In the genomic region with DNA sequence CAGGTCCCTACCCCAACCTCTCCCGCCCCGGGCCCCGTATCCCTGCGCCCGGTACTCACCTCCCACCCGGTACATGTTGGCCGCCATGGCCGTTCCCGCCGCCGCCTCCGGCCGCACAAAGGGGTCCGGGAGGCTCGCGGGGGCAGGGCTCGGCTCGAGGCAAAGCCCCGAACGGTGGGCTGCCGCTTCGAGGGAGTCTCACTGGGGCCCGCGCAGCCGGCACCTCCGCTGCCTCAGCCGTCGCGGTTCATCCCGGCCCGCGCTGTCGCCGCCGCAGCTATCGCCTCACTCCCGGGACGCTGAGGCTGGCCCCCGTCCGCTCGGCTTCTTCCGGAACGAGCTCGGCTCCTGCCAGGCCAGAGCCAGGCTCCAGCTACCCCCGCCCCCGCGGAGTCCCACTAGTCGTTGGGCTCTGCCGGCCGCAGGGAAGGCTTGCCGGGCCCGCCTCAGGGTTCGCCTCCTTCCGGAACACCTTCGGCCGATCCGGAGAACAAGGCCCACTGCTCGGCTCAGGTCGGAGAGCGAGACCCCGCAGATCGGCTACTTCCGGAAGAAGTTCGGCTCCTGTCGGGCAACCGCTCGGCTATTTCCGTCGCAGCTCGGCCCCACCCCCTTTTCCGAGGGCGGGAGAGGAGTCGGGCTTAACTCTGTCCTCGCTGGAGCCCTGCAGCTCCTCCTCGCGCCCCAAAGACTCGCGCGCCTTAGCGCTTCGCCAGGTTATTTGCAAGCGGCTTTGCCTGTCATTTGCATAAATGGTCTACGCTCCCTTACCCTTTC, we compare ENCODE assay signal across 8 cellular contexts. TPM values are rescaled to one million over a fixed set of nuclear protein-coding genes. Genes with fewer than 3 reads are reported as not detected.
A peak's percentile ranks its signal among the peaks of the same experiment; 100 is the strongest.
DNase-seq lines count a peak whose midpoint lies in the region; ATAC-seq and TF ChIP-seq lines count a peak whose summit lies in the region.

A gene (minus strand): TSS at position 502 of the 777 bp plus-strand sequence. CDS start 415 bp downstream, at position 87.

- intact Hi-C loops in testis (cut with DNase I; ENCODE audit: low total_unique reads), result no loop called here

- ATAC-seq in HG02610 (IDR thresholded peaks at IDR 0.05; ENCODE audit: unreplicated experiment) (peak; percentile 67), omental fat pad (ENCODE audit: low FRiP score) (peak; percentile 85)
- peak; percentile 75 to 85 for ATAC-seq in activated naive CD4-positive, alpha-beta T cell treated with anti-CD3 and anti-CD28 coated beads, Interleukin-2, amount 50 U/mL, for 72 hours

- peak; percentile 17 for TF ChIP-seq POLR2A in testis (IDR thresholded peaks at IDR 0.05)

- peaks cover 30% of the 10 kb centered on the region for H3K4me1 ChIP-seq in testis

- no peaks in the 10 kb centered on the region for H3K9me3 Mint-ChIP-seq in activated naive CD4-positive, alpha-beta T cell treated with anti-CD3 and anti-CD28 coated beads, Interleukin-2, amount 50 U/mL, for 72 hours

- H3K36me3 Mint-ChIP-seq in activated naive CD4-positive, alpha-beta T cell treated with anti-CD3 and anti-CD28 coated beads, Interleukin-2, amount 50 U/mL, for 72 hours, result peaks cover 58 to 62% of the 10 kb centered on the region in 2 donors

- H3K4me3 ChIP-seq in GM08714 (ENCODE audit: low read length) (peak within 1 kb of the TSS; percentile 96), testis (peak within 1 kb of the TSS; percentile 95 to 99)

- H3K9me3 ChIP-seq in testis, result no peaks in the 10 kb centered on the region

- no peaks in the 10 kb centered on the region for H3K36me3 ChIP-seq in testis (ENCODE audit: low read depth, missing control alignments)

- H3K27ac Mint-ChIP-seq in activated naive CD4-positive, alpha-beta T cell treated with anti-CD3 and anti-CD28 coated beads, Interleukin-2, amount 50 U/mL, for 72 hours, result peak within 1 kb of the TSS; percentile 87 to 99

- no peaks in the 10 kb centered on the region for H3K27me3 ChIP-seq in testis

- 0% methylated on average over 9 to 66 of the region's 83 CpGs for WGBS in testis, 2 donors

- peak within 1 kb of the TSS; percentile 96 to 98 for H3K27ac ChIP-seq in testis

- no peak for TF ChIP-seq CTCF in omental fat pad (IDR thresholded peaks at IDR 0.05)
- no peak for TF ChIP-seq CTCF in testis (IDR thresholded peaks at IDR 0.05)

- DNase-seq in NCI-H1092 treated with DMSO at 0.1 percent for 48 hours (lab: John Stamatoyannopoulos, UW), result peak; percentile 99
- DNase-seq in SKM-1 (lab: John Stamatoyannopoulos, UW; ENCODE audit: unreplicated experiment), result peak; percentile 94
- peak; percentile 99 to 100 for DNase-seq in activated naive CD4-positive, alpha-beta T cell treated with anti-CD3 and anti-CD28 coated beads, Interleukin-2, amount 50 U/mL, for 72 hours (ENCODE audit: low spot score in 2 of 2)
- peak; percentile 97 for DNase-seq in globus pallidus (ENCODE audit: low spot score)
- peak; percentile 92 for DNase-seq in omental fat pad (ENCODE audit: low spot score)
- peak; percentile 97 for DNase-seq in testis

RNA-seq across cellular contexts. Expression of the gene that starts here (rescaled TPM):
- 100 to 1,000 TPM; 180 to 259 TPM for total RNA-seq in activated naive CD4-positive, alpha-beta T cell treated with anti-CD3 and anti-CD28 coated beads, Interleukin-2, amount 50 U/mL, for 72 hours
- total RNA-seq in omental fat pad (100 to 1,000 TPM in 2 of 4 donors, 10 to 100 TPM in 2; 77.1 to 172 (median 89.6) TPM), testis (100 to 1,000 TPM in 1 of 2 donors, 10 to 100 TPM in 1; 97.2 to 115 TPM)
- polyA plus RNA-seq in testis (ENCODE audit: insufficient read depth, low read depth, low replicate concordance), result 87.6 TPM

Comparison
In these comparisons a context has a peak if more than half of its experiments do, and no peak if none do; other contexts are left out.
1. Peak in every context shown above with its lines: DNase-seq, ATAC-seq, H3K4me3 ChIP-seq and H3K27ac ChIP-seq.